Comparison of ENCODE assay signal across 1 cellular context in genomic region chr10:75294866-75295692, GRCh38.
TF ChIP-seq lines count a peak whose summit lies in the region.

No MANE protein-coding gene starts in this region.

TF ChIP-seq in GM12878, 131 proteins besides CTCF, POLR2A, EP300 and RAD21 (continued from another document and continues in another):
- TF ChIP-seq, protein P1, sequence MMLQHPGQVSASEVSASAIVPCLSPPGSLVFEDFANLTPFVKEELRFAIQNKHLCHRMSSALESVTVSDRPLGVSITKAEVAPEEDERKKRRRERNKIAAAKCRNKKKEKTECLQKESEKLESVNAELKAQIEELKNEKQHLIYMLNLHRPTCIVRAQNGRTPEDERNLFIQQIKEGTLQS (IDR thresholded peaks at IDR 0.05; ENCODE audit: borderline replicate concordance, extremely low read depth, low read depth, low read length): no peak
- TF ChIP-seq IKZF1 (conservative IDR thresholded peaks at IDR 0.05) (peak; percentile 78), SMAD1 (IDR thresholded peaks at IDR 0.05; ENCODE audit: low read depth, partially characterized antibody) (no peak), ASH2L (IDR thresholded peaks at IDR 0.05; ENCODE audit: borderline replicate concordance, low read depth) (no peak), ATF7 (IDR thresholded peaks at IDR 0.05; ENCODE audit: low read depth) (peak; percentile 31; the same call in 1 of the 2 replicates), CREB1 (IDR thresholded peaks at IDR 0.05; ENCODE audit: low read depth) (no peak), BHLHE40 (IDR thresholded peaks at IDR 0.05; ENCODE audit: borderline replicate concordance in 1 of 2, low read depth in 2 of 2, low read length in 1 of 2) (peak in 1 of 2 experiments; percentile 65; a peak in 2 of 4 replicates), ZNF687 (IDR thresholded peaks at IDR 0.05) (peak; percentile 61), ZNF217 (IDR thresholded peaks at IDR 0.05) (peak; percentile 77; the same call in 1 of the 2 replicates), KDM1A (IDR thresholded peaks at IDR 0.05; ENCODE audit: borderline replicate concordance) (no peak), SMAD5 (IDR thresholded peaks at IDR 0.05; ENCODE audit: low read depth) (no peak), CUX1 (IDR thresholded peaks at IDR 0.05; ENCODE audit: insufficient replicate concordance, low read depth, low read length) (no peak), NR2C1 (IDR thresholded peaks at IDR 0.05) (0 out of 2 replicates have a peak, but pooled peaks have one; percentile 7), NFXL1 (IDR thresholded peaks at IDR 0.05; ENCODE audit: borderline replicate concordance) (no peak), PKNOX1 (IDR thresholded peaks at IDR 0.05) (peak; percentile 92), EED (IDR thresholded peaks at IDR 0.05; ENCODE audit: low read depth) (no peak), TCF7 (IDR thresholded peaks at IDR 0.05; ENCODE audit: borderline replicate concordance) (peak; percentile 61), SIN3A (IDR thresholded peaks at IDR 0.05; ENCODE audit: low read depth, low read length) (no peak), ZBTB40 (IDR thresholded peaks at IDR 0.05; ENCODE audit: borderline replicate concordance) (no peak), HDAC2 (IDR thresholded peaks at IDR 0.05) (no peak), MXI1 (IDR thresholded peaks at IDR 0.05; ENCODE audit: low read depth, low read length) (peak; percentile 20; the same call in 1 of the 2 replicates), TCF3 (IDR thresholded peaks at IDR 0.05; ENCODE audit: borderline replicate concordance, insufficient read depth, low read depth, low read length) (no peak), LARP7 (IDR thresholded peaks at IDR 0.05) (peak; percentile 93), POLR2AphosphoS2 (IDR thresholded peaks at IDR 0.05; ENCODE audit: low read depth, low read length) (no peak), NR2C2 (IDR thresholded peaks at IDR 0.05; ENCODE audit: borderline replicate concordance, control insufficient read depth, insufficient read length, low read depth) (no peak), BRCA1 (IDR thresholded peaks at IDR 0.05; ENCODE audit: low read depth, low read length) (no peak), MYB (IDR thresholded peaks at IDR 0.05; ENCODE audit: borderline replicate concordance, low read depth, low read length) (no peak), NFIC (IDR thresholded peaks at IDR 0.05; ENCODE audit: low read depth, low read length) (no peak), BACH1 (IDR thresholded peaks at IDR 0.05; ENCODE audit: borderline replicate concordance) (peak; percentile 52; the same call in 1 of the 2 replicates), KLF5 (IDR thresholded peaks at IDR 0.05; ENCODE audit: partially characterized antibody) (no peak), CBX3 (IDR thresholded peaks at IDR 0.05; ENCODE audit: borderline replicate concordance, low read depth) (no peak), SMC3 (IDR thresholded peaks at IDR 0.05; ENCODE audit: borderline replicate concordance, low read length) (no peak)
- TF ChIP-seq, protein P2, sequence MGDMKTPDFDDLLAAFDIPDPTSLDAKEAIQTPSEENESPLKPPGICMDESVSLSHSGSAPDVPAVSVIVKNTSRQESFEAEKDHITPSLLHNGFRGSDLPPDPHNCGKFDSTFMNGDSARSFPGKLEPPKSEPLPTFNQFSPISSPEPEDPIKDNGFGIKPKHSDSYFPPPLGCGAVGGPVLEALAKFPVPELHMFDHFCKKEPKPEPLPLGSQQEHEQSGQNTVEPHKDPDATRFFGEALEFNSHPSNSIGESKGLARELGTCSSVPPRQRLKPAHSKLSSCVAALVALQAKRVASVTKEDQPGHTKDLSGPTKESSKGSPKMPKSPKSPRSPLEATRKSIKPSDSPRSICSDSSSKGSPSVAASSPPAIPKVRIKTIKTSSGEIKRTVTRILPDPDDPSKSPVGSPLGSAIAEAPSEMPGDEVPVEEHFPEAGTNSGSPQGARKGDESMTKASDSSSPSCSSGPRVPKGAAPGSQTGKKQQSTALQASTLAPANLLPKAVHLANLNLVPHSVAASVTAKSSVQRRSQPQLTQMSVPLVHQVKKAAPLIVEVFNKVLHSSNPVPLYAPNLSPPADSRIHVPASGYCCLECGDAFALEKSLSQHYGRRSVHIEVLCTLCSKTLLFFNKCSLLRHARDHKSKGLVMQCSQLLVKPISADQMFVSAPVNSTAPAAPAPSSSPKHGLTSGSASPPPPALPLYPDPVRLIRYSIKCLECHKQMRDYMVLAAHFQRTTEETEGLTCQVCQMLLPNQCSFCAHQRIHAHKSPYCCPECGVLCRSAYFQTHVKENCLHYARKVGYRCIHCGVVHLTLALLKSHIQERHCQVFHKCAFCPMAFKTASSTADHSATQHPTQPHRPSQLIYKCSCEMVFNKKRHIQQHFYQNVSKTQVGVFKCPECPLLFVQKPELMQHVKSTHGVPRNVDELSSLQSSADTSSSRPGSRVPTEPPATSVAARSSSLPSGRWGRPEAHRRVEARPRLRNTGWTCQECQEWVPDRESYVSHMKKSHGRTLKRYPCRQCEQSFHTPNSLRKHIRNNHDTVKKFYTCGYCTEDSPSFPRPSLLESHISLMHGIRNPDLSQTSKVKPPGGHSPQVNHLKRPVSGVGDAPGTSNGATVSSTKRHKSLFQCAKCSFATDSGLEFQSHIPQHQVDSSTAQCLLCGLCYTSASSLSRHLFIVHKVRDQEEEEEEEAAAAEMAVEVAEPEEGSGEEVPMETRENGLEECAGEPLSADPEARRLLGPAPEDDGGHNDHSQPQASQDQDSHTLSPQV (IDR thresholded peaks at IDR 0.05): no peak
- TF ChIP-seq, protein P3, sequence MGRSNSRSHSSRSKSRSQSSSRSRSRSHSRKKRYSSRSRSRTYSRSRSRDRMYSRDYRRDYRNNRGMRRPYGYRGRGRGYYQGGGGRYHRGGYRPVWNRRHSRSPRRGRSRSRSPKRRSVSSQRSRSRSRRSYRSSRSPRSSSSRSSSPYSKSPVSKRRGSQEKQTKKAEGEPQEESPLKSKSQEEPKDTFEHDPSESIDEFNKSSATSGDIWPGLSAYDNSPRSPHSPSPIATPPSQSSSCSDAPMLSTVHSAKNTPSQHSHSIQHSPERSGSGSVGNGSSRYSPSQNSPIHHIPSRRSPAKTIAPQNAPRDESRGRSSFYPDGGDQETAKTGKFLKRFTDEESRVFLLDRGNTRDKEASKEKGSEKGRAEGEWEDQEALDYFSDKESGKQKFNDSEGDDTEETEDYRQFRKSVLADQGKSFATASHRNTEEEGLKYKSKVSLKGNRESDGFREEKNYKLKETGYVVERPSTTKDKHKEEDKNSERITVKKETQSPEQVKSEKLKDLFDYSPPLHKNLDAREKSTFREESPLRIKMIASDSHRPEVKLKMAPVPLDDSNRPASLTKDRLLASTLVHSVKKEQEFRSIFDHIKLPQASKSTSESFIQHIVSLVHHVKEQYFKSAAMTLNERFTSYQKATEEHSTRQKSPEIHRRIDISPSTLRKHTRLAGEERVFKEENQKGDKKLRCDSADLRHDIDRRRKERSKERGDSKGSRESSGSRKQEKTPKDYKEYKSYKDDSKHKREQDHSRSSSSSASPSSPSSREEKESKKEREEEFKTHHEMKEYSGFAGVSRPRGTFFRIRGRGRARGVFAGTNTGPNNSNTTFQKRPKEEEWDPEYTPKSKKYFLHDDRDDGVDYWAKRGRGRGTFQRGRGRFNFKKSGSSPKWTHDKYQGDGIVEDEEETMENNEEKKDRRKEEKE (IDR thresholded peaks at IDR 0.05): no peak
